In genomic region chr11:66115638-66116410, GRCh38 we compare ENCODE assay signal across 9 cellular contexts. TPM values are rescaled to one million over a fixed set of nuclear protein-coding genes. Genes with fewer than 3 reads are reported as not detected.
DNase-seq lines count a peak whose midpoint lies in the region; ATAC-seq, FAIRE-seq and TF ChIP-seq lines count a peak whose summit lies in the region.
"Had no signal": no experiment of that assay in that cellular context is flagged by ENCODE, and none has a peak within 500 bp of the region (broad histone marks: within the 10 kb centered on the region; RNA-seq: fewer than 3 reads in every experiment).

No MANE protein-coding gene starts in this region.

- no peak for FAIRE-seq in K562 (lab: Jason Lieb, UNC)

- 0 out of 3 replicates have a peak, but pooled peaks cover 2% of the 10 kb centered on the region for H3K79me2 ChIP-seq in K562 (ENCODE audit: control insufficient read depth, insufficient read depth, low read length)

- no peak for TF ChIP-seq POLR2A in K562 (conservative IDR thresholded peaks at IDR 0.05)
- no peak for TF ChIP-seq POLR2A in testis (IDR thresholded peaks at IDR 0.05)

- peak overlapping the region; percentile 33 for H3K4me2 ChIP-seq in K562 (ENCODE audit: insufficient read depth, low read length)

- DNase-seq in activated gamma-delta T cell treated with Interleukin-2 at 50 U/mL for 16 hours: peak; percentile 13
- DNase-seq in activated gamma-delta T cell (lab: John Stamatoyannopoulos, UW): no peak
- no peak for DNase-seq in K562 (ENCODE audit: extremely low read depth in 1 of 4, low spot score in 3 of 4)
- DNase-seq in COR-L47 (lab: John Stamatoyannopoulos, UW): no peak
- DNase-seq in HEK293T (ENCODE audit: extremely low spot score): no peak
- no peak for DNase-seq in testis
- DNase-seq: left cardiac atrium had no signal

- peak overlapping the region; percentile 28; the same call in 1 of the 2 replicates for H2AFZ ChIP-seq in K562 (ENCODE audit: low read depth, low read length)

- H3K9ac ChIP-seq in K562 (ENCODE audit: insufficient read depth in 1 of 2, low read depth in 2 of 2, low read length in 2 of 2): no peak overlapping the region; a peak in 1 of 4 replicates

- intact Hi-C loops in K562 (cut with micrococcal nuclease): no loop called here
- intact Hi-C loops in testis (cut with DNase I; ENCODE audit: low total_unique reads): no loop called here

- no peaks in the 10 kb centered on the region for H3K9me1 ChIP-seq in K562 (ENCODE audit: control insufficient read depth, insufficient read depth, low read length)

- H4K20me1 ChIP-seq in K562 (replicated peaks; ENCODE audit: control insufficient read depth, insufficient read depth, low read length): no peaks in the 10 kb centered on the region; the same call in 1 of the 2 replicates

- no TSS peak for BruUV-seq in K562 (replicated peaks; lab: Mats Ljungman, UMichigan)

- no peaks in the 10 kb centered on the region for H3K27me3 ChIP-seq in K562 (ENCODE audit: control insufficient read depth in 2 of 2, insufficient read depth in 2 of 2, low read length in 2 of 2)
- H3K27me3 ChIP-seq in thymus (ENCODE audit: control insufficient read depth, insufficient read depth): no peaks in the 10 kb centered on the region
- no peaks in the 10 kb centered on the region for H3K27me3 ChIP-seq in testis

- WGBS in K562 (ENCODE audit: insufficient coverage, low coverage, missing lambda C conversion rate): 36% methylated on average over 10 of the region's 10 CpGs
- WGBS in thymus: 26% methylated on average over 10 of the region's 10 CpGs
- WGBS in testis, 2 donors: 60 to 65% methylated on average over 10 of the region's 10 CpGs

- no peak overlapping the region for H3K4me3 ChIP-seq in K562
- no peak overlapping the region for H3K4me3 ChIP-seq in thymus (ENCODE audit: low read length)
- H3K4me3 ChIP-seq in testis: no peak overlapping the region

- POLR2A ChIA-PET in K562 (lab: Yijun Ruan, JAX): interaction anchor here (0.6 to 1.6 kb wide), 8 partner anchors 9 to 617 kb away, joined by 3 to 12 read pairs (median 3); partner anchors contain the start of gene MALAT1
- POLR2A ChIA-PET in HEK293T (lab: Yijun Ruan, JAX): no interaction called here

- ATAC-seq in HG03280 (IDR thresholded peaks at IDR 0.05; ENCODE audit: unreplicated experiment) (peak; percentile 65), K562 (no peak)
- ATAC-seq: left cardiac atrium had no signal

- H3K9me3 ChIP-seq in K562 (replicated peaks; ENCODE audit: control insufficient read depth, insufficient read depth, low read depth, low read length) (no peaks in the 10 kb centered on the region), thymus (ENCODE audit: control insufficient read depth) (no peaks in the 10 kb centered on the region), testis (no peaks in the 10 kb centered on the region)

- CTCF ChIA-PET in K562 (lab: Yijun Ruan, JAX; ENCODE audit: low intra/inter-chr PET ratio): no interaction called here
- CTCF ChIA-PET in HEK293T (lab: Yijun Ruan, JAX): interaction anchor here (0.5 to 1.2 kb wide), 2 partner anchors 48 to 1236 kb away, joined by 3 read pairs; no protein-coding TSS in a partner anchor

- H3K27ac ChIP-seq in K562 (ENCODE audit: extremely low read depth, low read depth, low read length) (no peak overlapping the region), thymus (ENCODE audit: low read depth) (peak overlapping the region; percentile 71), testis (peak overlapping the region in 1 of 2 donors; percentile 1)

- in situ Hi-C loops in K562 (cut with MboI): no loop called here

- TF ChIP-seq RAD21 in K562 (CRISPR knock-in tag; conservative IDR thresholded peaks at IDR 0.05 in 1 of 2, IDR thresholded peaks at IDR 0.05 in 1 of 2): no peak

- TF ChIP-seq EP300 in K562 (IDR thresholded peaks at IDR 0.05; ENCODE audit: low read length): no peak

- no peaks in the 10 kb centered on the region for H3K36me3 ChIP-seq in K562 (ENCODE audit: control insufficient read depth, insufficient read depth, low read length)
- H3K36me3 ChIP-seq in thymus (ENCODE audit: control insufficient read depth, insufficient read depth): no peaks in the 10 kb centered on the region
- H3K36me3 ChIP-seq in testis (ENCODE audit: low read depth, missing control alignments): no peaks in the 10 kb centered on the region

- peaks cover 9 to 30% of the 10 kb centered on the region in 2 experiments; a peak in 4 of 5 replicates for H3K4me1 ChIP-seq in K562 (replicated peaks in 1 of 2; ENCODE audit: control insufficient read depth in 2 of 2, insufficient read depth in 2 of 2, low read length in 2 of 2)
- H3K4me1 ChIP-seq in thymus (ENCODE audit: control insufficient read depth, insufficient read depth, low read length): peaks cover 30% of the 10 kb centered on the region
- peaks cover 28% of the 10 kb centered on the region for H3K4me1 ChIP-seq in testis

- TF ChIP-seq CTCF in K562 (IDR thresholded peaks at IDR 0.05 in 2 of 3, conservative IDR thresholded peaks at IDR 0.05 in 1 of 3; ENCODE audit: insufficient read depth in 2 of 3, low read depth in 1 of 3, low read length in 3 of 3) (no peak), testis (IDR thresholded peaks at IDR 0.05) (no peak)

TF ChIP-seq in K562, 482 proteins besides CTCF, POLR2A, EP300 and RAD21:
- TF ChIP-seq ZNF79 (CRISPR knock-in tag; IDR thresholded peaks at IDR 0.05; ENCODE audit: low read depth) (peak; percentile 100), HSF4 (CRISPR knock-in tag; IDR thresholded peaks at IDR 0.05; ENCODE audit: borderline replicate concordance) (no peak)

TF ChIP-seq in HEK293T, 16 proteins besides CTCF, POLR2A, EP300 and RAD21:
- no peak for TF ChIP-seq HDGF (IDR thresholded peaks at IDR 0.05; ENCODE audit: borderline replicate concordance)
- TF ChIP-seq SP1 (IDR thresholded peaks at IDR 0.05): no peak
- TF ChIP-seq L3MBTL2 (conservative IDR thresholded peaks at IDR 0.05): no peak
- TF ChIP-seq ELF4 (IDR thresholded peaks at IDR 0.05): no peak

RNA-seq across cellular contexts. Expression of gene PACS1, which starts 45.8 kb away (rescaled TPM):
- total RNA-seq in K562 (2011; cell fraction: chromatin; rRNA removed; ENCODE audit: low replicate concordance): 112 and 174 TPM in 2 replicates
- 70.5 and 77.0 TPM in 2 replicates for total RNA-seq in K562 (2011; cell fraction: nucleolus; rRNA removed)
- 73.4 and 92.7 TPM in 2 replicates for total RNA-seq in K562 (2011; cell fraction: nucleoplasm; rRNA removed)
- total RNA-seq in K562 (2014; rRNA removed) (7.3 and 8.5 TPM in 2 replicates), K562 (2014; rRNA removed; fragmentation: Illumina TruSeq; extraction: Trizol) (6.6 and 12.0 TPM in 2 replicates), K562 (2015; rRNA removed; fragmentation: Illumina TruSeq; extraction: Trizol) (6.5 and 8.2 TPM in 2 replicates), K562 (2021) (25.6 and 28.1 TPM in 2 replicates), testis (100 to 1,000 TPM; 130 to 131 TPM)
- polyA plus RNA-seq in K562 (2011; rRNA removed) (11.2 and 15.2 TPM in 2 replicates), K562 (2014; fragmentation: Illumina TruSeq; extraction: Trizol) (18.9 and 22.1 TPM in 2 replicates), K562 (2014; fragmentation: Nextera tagmentation; extraction: Ambion mirVana) (under 1 TPM; 0.34 to 0.38 TPM), K562 (2014; rRNA removed) (13.1 and 15.8 TPM in 2 replicates), thymus (29.5 TPM), testis (ENCODE audit: insufficient read depth, low read depth, low replicate concordance) (111 TPM)
- polyA plus RNA-seq in K562 (2011; cell fraction: cytosol; rRNA removed): 6.4 and 9.1 TPM in 2 replicates
- polyA plus RNA-seq in K562 (2011; cell fraction: nucleus; rRNA removed): 21.1 and 26.5 TPM in 2 replicates
- polyA plus RNA-seq in K562 (2012): 18.7 and 25.8 TPM in 2 replicates
- polyA minus RNA-seq in K562 (2011; rRNA and poly(A)+ RNA removed): 34.0 and 37.5 TPM in 2 replicates
- polyA minus RNA-seq in K562 (2011; cell fraction: cytosol; rRNA and poly(A)+ RNA removed): 26.1 and 37.0 TPM in 2 replicates
- polyA minus RNA-seq in K562 (2011; cell fraction: nucleus; rRNA and poly(A)+ RNA removed): 15.1 and 22.9 TPM in 2 replicates
